In the genomic region with DNA sequence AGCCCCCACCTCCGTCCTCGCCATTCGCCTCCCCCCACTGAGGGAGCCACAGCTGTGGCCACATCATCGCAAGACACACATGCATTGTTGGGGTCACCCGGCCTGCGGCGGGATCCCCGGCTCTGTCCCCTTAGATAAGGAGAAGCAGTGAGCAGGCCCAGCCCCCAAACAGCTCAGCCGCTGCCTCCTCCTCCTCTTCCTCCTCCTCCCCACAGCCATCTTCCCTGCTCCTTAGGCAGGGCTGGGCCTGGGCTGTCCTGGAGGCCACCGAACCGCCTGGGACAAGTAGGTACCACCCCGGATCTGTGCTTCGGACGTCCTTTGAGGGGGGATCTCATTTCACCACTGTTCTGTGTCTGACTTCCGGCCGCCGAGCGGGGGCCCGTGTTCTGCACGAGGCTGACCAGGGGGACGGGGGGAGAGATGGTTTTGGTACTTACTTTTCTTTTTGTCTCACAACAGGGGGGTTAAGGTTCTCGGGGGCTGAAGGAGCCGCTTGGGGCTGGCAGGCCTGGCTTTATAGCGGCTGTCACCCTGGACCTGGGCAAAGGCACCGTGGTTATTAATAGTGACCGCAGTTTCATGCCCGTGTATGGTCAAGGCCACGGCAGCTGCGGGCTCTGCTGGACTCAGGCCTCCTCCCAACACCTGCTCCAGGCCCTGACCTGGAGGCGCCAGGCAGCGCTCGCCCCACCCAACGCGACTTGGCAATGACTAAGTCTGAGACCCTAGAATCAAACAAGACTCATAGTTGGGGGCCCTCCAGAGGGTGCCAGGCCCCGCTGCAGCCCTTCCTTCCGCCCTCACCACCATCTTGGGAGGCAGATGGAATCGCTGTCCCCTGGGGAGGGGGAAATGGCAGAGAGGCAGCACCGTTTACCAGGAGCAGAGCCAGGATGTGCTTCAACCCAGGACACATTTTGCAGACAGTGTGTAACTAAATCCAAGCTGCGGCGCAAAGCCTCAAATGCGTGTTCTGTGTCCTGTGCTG, we compare ENCODE assay signal across 1 cellular context.
TF ChIP-seq lines count a peak whose summit lies in the region.

No MANE protein-coding gene starts in this region.

TF ChIP-seq in K562, 482 proteins besides CTCF, POLR2A, EP300 and RAD21 (continued from another document and continues in another):
- TF ChIP-seq, protein P1, sequence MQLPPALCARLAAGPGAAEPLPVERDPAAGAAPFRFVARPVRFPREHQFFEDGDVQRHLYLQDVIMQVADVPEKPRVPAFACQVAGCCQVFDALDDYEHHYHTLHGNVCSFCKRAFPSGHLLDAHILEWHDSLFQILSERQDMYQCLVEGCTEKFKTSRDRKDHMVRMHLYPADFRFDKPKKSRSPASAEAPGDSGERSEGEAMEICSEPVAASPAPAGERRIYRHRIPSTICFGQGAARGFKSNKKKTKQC (CRISPR knock-in tag; IDR thresholded peaks at IDR 0.05): 0 out of 2 replicates have a peak, but pooled peaks have one; percentile 50
- peak; percentile 7; the same call in 1 of the 2 replicates for TF ChIP-seq BCOR (IDR thresholded peaks at IDR 0.05)
- no peak; a peak in 1 of 4 replicates for TF ChIP-seq TEAD1 (CRISPR knock-in tag; IDR thresholded peaks at IDR 0.05)
- peak; percentile 75 for TF ChIP-seq ZNF175 (CRISPR knock-in tag; IDR thresholded peaks at IDR 0.05; ENCODE audit: low read depth)
- TF ChIP-seq, protein P2, sequence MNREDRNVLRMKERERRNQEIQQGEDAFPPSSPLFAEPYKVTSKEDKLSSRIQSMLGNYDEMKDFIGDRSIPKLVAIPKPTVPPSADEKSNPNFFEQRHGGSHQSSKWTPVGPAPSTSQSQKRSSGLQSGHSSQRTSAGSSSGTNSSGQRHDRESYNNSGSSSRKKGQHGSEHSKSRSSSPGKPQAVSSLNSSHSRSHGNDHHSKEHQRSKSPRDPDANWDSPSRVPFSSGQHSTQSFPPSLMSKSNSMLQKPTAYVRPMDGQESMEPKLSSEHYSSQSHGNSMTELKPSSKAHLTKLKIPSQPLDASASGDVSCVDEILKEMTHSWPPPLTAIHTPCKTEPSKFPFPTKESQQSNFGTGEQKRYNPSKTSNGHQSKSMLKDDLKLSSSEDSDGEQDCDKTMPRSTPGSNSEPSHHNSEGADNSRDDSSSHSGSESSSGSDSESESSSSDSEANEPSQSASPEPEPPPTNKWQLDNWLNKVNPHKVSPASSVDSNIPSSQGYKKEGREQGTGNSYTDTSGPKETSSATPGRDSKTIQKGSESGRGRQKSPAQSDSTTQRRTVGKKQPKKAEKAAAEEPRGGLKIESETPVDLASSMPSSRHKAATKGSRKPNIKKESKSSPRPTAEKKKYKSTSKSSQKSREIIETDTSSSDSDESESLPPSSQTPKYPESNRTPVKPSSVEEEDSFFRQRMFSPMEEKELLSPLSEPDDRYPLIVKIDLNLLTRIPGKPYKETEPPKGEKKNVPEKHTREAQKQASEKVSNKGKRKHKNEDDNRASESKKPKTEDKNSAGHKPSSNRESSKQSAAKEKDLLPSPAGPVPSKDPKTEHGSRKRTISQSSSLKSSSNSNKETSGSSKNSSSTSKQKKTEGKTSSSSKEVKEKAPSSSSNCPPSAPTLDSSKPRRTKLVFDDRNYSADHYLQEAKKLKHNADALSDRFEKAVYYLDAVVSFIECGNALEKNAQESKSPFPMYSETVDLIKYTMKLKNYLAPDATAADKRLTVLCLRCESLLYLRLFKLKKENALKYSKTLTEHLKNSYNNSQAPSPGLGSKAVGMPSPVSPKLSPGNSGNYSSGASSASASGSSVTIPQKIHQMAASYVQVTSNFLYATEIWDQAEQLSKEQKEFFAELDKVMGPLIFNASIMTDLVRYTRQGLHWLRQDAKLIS (CRISPR knock-in tag; IDR thresholded peaks at IDR 0.05): no peak
- TF ChIP-seq MAFF (IDR thresholded peaks at IDR 0.05; ENCODE audit: low read length): no peak
- TF ChIP-seq GABPA (tag; conservative IDR thresholded peaks at IDR 0.05; ENCODE audit: low read depth): peak; percentile 70
- TF ChIP-seq GATA2 (CRISPR knock-in tag; IDR thresholded peaks at IDR 0.05): peak; percentile 73
- no peak for TF ChIP-seq BRCA1 (IDR thresholded peaks at IDR 0.05)
- TF ChIP-seq BRCA1 (CRISPR knock-in tag; IDR thresholded peaks at IDR 0.05): no peak
- TF ChIP-seq CBX1 (IDR thresholded peaks at IDR 0.05; ENCODE audit: low read depth): 0 out of 2 replicates have a peak, but pooled peaks have one; percentile 11
- TF ChIP-seq HDAC1 (IDR thresholded peaks at IDR 0.05): peak in 1 of 2 experiments; percentile 64; a peak in 1 of 4 replicates
- no peak for TF ChIP-seq NUFIP1 (IDR thresholded peaks at IDR 0.05; ENCODE audit: partially characterized antibody)
- TF ChIP-seq PHF8 (IDR thresholded peaks at IDR 0.05; ENCODE audit: borderline replicate concordance, low read length): peak; percentile 41; the same call in 1 of the 2 replicates
- TF ChIP-seq ARID1B (IDR thresholded peaks at IDR 0.05): peak; percentile 90
- TF ChIP-seq NEUROD1 (IDR thresholded peaks at IDR 0.05; ENCODE audit: borderline replicate concordance, low read depth, low read length, partially characterized antibody): peak; percentile 25
- peak; percentile 22; the same call in 1 of the 2 replicates for TF ChIP-seq XRCC5 (IDR thresholded peaks at IDR 0.05; ENCODE audit: low read depth, low read length)
- TF ChIP-seq, protein P3, sequence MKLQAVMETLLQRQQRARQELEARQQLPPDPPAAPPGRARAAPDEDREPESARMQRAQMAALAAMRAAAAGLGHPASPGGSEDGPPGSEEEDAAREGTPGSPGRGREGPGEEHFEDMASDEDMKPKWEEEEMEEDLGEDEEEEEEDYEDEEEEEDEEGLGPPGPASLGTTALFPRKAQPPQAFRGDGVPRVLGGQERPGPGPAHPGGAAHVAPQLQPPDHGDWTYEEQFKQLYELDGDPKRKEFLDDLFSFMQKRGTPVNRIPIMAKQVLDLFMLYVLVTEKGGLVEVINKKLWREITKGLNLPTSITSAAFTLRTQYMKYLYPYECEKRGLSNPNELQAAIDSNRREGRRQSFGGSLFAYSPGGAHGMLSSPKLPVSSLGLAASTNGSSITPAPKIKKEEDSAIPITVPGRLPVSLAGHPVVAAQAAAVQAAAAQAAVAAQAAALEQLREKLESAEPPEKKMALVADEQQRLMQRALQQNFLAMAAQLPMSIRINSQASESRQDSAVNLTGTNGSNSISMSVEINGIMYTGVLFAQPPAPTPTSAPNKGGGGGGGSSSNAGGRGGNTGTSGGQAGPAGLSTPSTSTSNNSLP (IDR thresholded peaks at IDR 0.05; ENCODE audit: borderline replicate concordance, low read depth, low read length): no peak
- TF ChIP-seq HDAC2 (IDR thresholded peaks at IDR 0.05): peak; percentile 60; the same call in 1 of the 2 replicates
- TF ChIP-seq PRPF4 (IDR thresholded peaks at IDR 0.05; ENCODE audit: insufficient read depth, low read depth, low read length, poor library complexity, severe bottlenecking): no peak
- TF ChIP-seq PHF20 (IDR thresholded peaks at IDR 0.05; ENCODE audit: partially characterized antibody): peak; percentile 38
- TF ChIP-seq, protein P4, sequence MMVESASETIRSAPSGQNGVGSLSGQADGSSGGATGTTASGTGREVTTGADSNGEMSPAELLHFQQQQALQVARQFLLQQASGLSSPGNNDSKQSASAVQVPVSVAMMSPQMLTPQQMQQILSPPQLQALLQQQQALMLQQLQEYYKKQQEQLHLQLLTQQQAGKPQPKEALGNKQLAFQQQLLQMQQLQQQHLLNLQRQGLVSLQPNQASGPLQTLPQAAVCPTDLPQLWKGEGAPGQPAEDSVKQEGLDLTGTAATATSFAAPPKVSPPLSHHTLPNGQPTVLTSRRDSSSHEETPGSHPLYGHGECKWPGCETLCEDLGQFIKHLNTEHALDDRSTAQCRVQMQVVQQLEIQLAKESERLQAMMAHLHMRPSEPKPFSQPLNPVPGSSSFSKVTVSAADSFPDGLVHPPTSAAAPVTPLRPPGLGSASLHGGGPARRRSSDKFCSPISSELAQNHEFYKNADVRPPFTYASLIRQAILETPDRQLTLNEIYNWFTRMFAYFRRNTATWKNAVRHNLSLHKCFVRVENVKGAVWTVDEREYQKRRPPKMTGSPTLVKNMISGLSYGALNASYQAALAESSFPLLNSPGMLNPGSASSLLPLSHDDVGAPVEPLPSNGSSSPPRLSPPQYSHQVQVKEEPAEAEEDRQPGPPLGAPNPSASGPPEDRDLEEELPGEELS (CRISPR knock-in tag; IDR thresholded peaks at IDR 0.05; ENCODE audit: borderline replicate concordance): 0 out of 2 replicates have a peak, but pooled peaks have one; percentile 22
- peak; percentile 51; the same call in 1 of the 2 replicates for TF ChIP-seq SOX6 (IDR thresholded peaks at IDR 0.05)
- peak; percentile 51; the same call in 1 of the 2 replicates for TF ChIP-seq JUND (IDR thresholded peaks at IDR 0.05; ENCODE audit: borderline replicate concordance, low read depth, low read length)
- TF ChIP-seq JUND (tag; IDR thresholded peaks at IDR 0.05; ENCODE audit: borderline replicate concordance, low read depth, low read length): no peak
- TF ChIP-seq, protein P5, sequence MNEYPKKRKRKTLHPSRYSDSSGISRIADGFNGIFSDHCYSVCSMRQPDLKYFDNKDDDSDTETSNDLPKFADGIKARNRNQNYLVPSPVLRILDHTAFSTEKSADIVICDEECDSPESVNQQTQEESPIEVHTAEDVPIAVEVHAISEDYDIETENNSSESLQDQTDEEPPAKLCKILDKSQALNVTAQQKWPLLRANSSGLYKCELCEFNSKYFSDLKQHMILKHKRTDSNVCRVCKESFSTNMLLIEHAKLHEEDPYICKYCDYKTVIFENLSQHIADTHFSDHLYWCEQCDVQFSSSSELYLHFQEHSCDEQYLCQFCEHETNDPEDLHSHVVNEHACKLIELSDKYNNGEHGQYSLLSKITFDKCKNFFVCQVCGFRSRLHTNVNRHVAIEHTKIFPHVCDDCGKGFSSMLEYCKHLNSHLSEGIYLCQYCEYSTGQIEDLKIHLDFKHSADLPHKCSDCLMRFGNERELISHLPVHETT (CRISPR knock-in tag; conservative IDR thresholded peaks at IDR 0.05 in 1 of 2, IDR thresholded peaks at IDR 0.05 in 1 of 2): peak in 1 of 2 experiments; percentile 60; a peak in 1 of 4 replicates
- no peak for TF ChIP-seq TEAD2 (tag; IDR thresholded peaks at IDR 0.05)
- TF ChIP-seq L3MBTL2 (IDR thresholded peaks at IDR 0.05): peak; percentile 90
- peak; percentile 72 for TF ChIP-seq POLR2G (IDR thresholded peaks at IDR 0.05; ENCODE audit: low read depth, low read length)
- TF ChIP-seq CCNT2 (IDR thresholded peaks at IDR 0.05; ENCODE audit: borderline replicate concordance, extremely low read depth, insufficient read length, low read depth, low read length): peak; percentile 35
- TF ChIP-seq, protein P6, sequence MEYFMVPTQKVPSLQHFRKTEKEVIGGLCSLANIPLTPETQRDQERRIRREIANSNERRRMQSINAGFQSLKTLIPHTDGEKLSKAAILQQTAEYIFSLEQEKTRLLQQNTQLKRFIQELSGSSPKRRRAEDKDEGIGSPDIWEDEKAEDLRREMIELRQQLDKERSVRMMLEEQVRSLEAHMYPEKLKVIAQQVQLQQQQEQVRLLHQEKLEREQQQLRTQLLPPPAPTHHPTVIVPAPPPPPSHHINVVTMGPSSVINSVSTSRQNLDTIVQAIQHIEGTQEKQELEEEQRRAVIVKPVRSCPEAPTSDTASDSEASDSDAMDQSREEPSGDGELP (CRISPR knock-in tag; IDR thresholded peaks at IDR 0.05; ENCODE audit: borderline replicate concordance): peak; percentile 83
- no peak for TF ChIP-seq STAT5B (CRISPR knock-in tag; IDR thresholded peaks at IDR 0.05)
- peak; percentile 49; the same call in 1 of the 2 replicates for TF ChIP-seq RNF2 (IDR thresholded peaks at IDR 0.05)
- TF ChIP-seq, protein P7, sequence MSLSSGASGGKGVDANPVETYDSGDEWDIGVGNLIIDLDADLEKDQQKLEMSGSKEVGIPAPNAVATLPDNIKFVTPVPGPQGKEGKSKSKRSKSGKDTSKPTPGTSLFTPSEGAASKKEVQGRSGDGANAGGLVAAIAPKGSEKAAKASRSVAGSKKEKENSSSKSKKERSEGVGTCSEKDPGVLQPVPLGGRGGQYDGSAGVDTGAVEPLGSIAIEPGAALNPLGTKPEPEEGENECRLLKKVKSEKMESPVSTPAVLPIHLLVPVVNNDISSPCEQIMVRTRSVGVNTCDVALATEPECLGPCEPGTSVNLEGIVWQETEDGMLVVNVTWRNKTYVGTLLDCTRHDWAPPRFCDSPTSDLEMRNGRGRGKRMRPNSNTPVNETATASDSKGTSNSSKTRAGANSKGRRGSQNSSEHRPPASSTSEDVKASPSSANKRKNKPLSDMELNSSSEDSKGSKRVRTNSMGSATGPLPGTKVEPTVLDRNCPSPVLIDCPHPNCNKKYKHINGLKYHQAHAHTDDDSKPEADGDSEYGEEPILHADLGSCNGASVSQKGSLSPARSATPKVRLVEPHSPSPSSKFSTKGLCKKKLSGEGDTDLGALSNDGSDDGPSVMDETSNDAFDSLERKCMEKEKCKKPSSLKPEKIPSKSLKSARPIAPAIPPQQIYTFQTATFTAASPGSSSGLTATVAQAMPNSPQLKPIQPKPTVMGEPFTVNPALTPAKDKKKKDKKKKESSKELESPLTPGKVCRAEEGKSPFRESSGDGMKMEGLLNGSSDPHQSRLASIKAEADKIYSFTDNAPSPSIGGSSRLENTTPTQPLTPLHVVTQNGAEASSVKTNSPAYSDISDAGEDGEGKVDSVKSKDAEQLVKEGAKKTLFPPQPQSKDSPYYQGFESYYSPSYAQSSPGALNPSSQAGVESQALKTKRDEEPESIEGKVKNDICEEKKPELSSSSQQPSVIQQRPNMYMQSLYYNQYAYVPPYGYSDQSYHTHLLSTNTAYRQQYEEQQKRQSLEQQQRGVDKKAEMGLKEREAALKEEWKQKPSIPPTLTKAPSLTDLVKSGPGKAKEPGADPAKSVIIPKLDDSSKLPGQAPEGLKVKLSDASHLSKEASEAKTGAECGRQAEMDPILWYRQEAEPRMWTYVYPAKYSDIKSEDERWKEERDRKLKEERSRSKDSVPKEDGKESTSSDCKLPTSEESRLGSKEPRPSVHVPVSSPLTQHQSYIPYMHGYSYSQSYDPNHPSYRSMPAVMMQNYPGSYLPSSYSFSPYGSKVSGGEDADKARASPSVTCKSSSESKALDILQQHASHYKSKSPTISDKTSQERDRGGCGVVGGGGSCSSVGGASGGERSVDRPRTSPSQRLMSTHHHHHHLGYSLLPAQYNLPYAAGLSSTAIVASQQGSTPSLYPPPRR (CRISPR knock-in tag; IDR thresholded peaks at IDR 0.05; ENCODE audit: borderline replicate concordance): 0 out of 2 replicates have a peak, but pooled peaks have one; percentile 20
- no peak for TF ChIP-seq MCM2 (IDR thresholded peaks at IDR 0.05; ENCODE audit: low read depth)
- no peak for TF ChIP-seq PURB (CRISPR knock-in tag; IDR thresholded peaks at IDR 0.05; ENCODE audit: low read depth)
- TF ChIP-seq TAL1 (IDR thresholded peaks at IDR 0.05): peak; percentile 73; the same call in 1 of the 2 replicates
- no peak for TF ChIP-seq MED1 (CRISPR knock-in tag; IDR thresholded peaks at IDR 0.05; ENCODE audit: borderline replicate concordance)
- TF ChIP-seq NFATC3 (IDR thresholded peaks at IDR 0.05): no peak
- peak; percentile 54; the same call in 1 of the 2 replicates for TF ChIP-seq SMARCE1 (IDR thresholded peaks at IDR 0.05)
- no peak for TF ChIP-seq DDX20 (tag; IDR thresholded peaks at IDR 0.05; ENCODE audit: low read depth)
- no peak for TF ChIP-seq NR4A1 (CRISPR knock-in tag; IDR thresholded peaks at IDR 0.05)
- TF ChIP-seq NR4A1 (tag; IDR thresholded peaks at IDR 0.05): peak; percentile 64; the same call in 1 of the 2 replicates
- peak; percentile 38; the same call in 1 of the 2 replicates for TF ChIP-seq ZNF431 (CRISPR knock-in tag; IDR thresholded peaks at IDR 0.05)
- TF ChIP-seq GATAD2A (IDR thresholded peaks at IDR 0.05): peak; percentile 25; the same call in 1 of the 2 replicates
- TF ChIP-seq MTA3 (IDR thresholded peaks at IDR 0.05; ENCODE audit: borderline replicate concordance): no peak; the same call in 1 of the 2 replicates
